Comparison of ENCODE assay signal across 9 cellular contexts in genomic region chrX:110310896-110311295, GRCh38. TPM values are rescaled to one million over a fixed set of nuclear protein-coding genes. Genes with fewer than 3 reads are reported as not detected.
DNase-seq lines count a peak whose midpoint lies in the region; ATAC-seq and TF ChIP-seq lines count a peak whose summit lies in the region.
"Had no signal": no experiment of that assay in that cellular context is flagged by ENCODE, and none has a peak within 500 bp of the region (broad histone marks: within the 10 kb centered on the region; RNA-seq: fewer than 3 reads in every experiment).

No MANE protein-coding gene starts in this region.

- H3K9me3 ChIP-seq in ovary, result no peaks in the 10 kb centered on the region
- H3K9me3 ChIP-seq: adrenal gland had no signal

- TF ChIP-seq CTCF in ovary (IDR thresholded peaks at IDR 0.05), result no peak

- H3K4me3 Mint-ChIP-seq in activated T-cell treated with anti-CD3 and anti-CD28 coated beads, Interleukin-2, amount 50 U/mL, for 72 hours, result peak overlapping the region; percentile 3 to 62

- peak; percentile 40 to 48 for DNase-seq in activated T-cell treated with anti-CD3 and anti-CD28 coated beads, Interleukin-2, amount 50 U/mL, for 72 hours
- peak; percentile 27 to 37 for DNase-seq in stimulated activated CD4-positive, alpha-beta T cell treated with anti-CD3 and anti-CD28 coated beads, Interleukin-2, amount 100 ng/mL, for 24 hours
- DNase-seq in GM19238 (ENCODE audit: insufficient read length, low spot score), result no peak
- DNase-seq in epidermal melanocyte (ENCODE audit: insufficient read length, low spot score), result no peak
- DNase-seq in ovary, result no peak
- no peak for DNase-seq in OCI-M2 (lab: John Stamatoyannopoulos, UW; ENCODE audit: unreplicated experiment)
- DNase-seq: adrenal gland had no signal

- TF ChIP-seq EP300 in ovary (IDR thresholded peaks at IDR 0.05), result no peak

- no peak overlapping the region for H3K27ac ChIP-seq in ovary
- H3K27ac ChIP-seq: adrenal gland had no signal

- no peaks in the 10 kb centered on the region for H3K36me3 Mint-ChIP-seq in activated T-cell treated with anti-CD3 and anti-CD28 coated beads, Interleukin-2, amount 50 U/mL, for 72 hours (ENCODE audit: insufficient read depth in 2 of 2)

- H3K4me1 Mint-ChIP-seq in activated T-cell treated with anti-CD3 and anti-CD28 coated beads, Interleukin-2, amount 50 U/mL, for 72 hours (ENCODE audit: low read depth), result peaks cover 48% of the 10 kb centered on the region

- no peaks in the 10 kb centered on the region for H3K27me3 ChIP-seq in ovary
- H3K27me3 ChIP-seq: adrenal gland had no signal

- no peaks in the 10 kb centered on the region for H3K36me3 ChIP-seq in ovary
- H3K36me3 ChIP-seq: adrenal gland had no signal

- H3K27me3 Mint-ChIP-seq in activated T-cell treated with anti-CD3 and anti-CD28 coated beads, Interleukin-2, amount 50 U/mL, for 72 hours (ENCODE audit: low read depth), result no peaks in the 10 kb centered on the region

- H3K4me1 ChIP-seq in ovary (ENCODE audit: insufficient read depth), result no peaks in the 10 kb centered on the region
- H3K4me1 ChIP-seq: adrenal gland had no signal

- ATAC-seq in GM19452 (IDR thresholded peaks at IDR 0.05; ENCODE audit: unreplicated experiment) (peak; percentile 74), HG03159 (IDR thresholded peaks at IDR 0.05; ENCODE audit: unreplicated experiment) (peak; percentile 77)
- peak; percentile 98 for ATAC-seq in activated T-cell treated with anti-CD3 and anti-CD28 coated beads, Interleukin-2, amount 50 U/mL, for 72 hours (replicated peaks in 1 of 2)

- peak overlapping the region; percentile 81 for H3K27ac Mint-ChIP-seq in activated T-cell treated with anti-CD3 and anti-CD28 coated beads, Interleukin-2, amount 50 U/mL, for 72 hours

- WGBS in ovary, 3 donors, result 44 to 52% (median 45%) methylated on average over 1 of the region's 1 CpG

- no peak overlapping the region for H3K4me3 ChIP-seq in ovary
- H3K4me3 ChIP-seq: adrenal gland had no signal

- no peaks in the 10 kb centered on the region for H3K9me3 Mint-ChIP-seq in activated T-cell treated with anti-CD3 and anti-CD28 coated beads, Interleukin-2, amount 50 U/mL, for 72 hours

- TF ChIP-seq POLR2A in ovary (IDR thresholded peaks at IDR 0.05), result no peak

- intact Hi-C loops in ovary (cut with DNase I), result loop anchor here in 1 of 4 donors (10.0 kb wide), 1 partner anchor 136 kb away; no protein-coding TSS in a partner anchor

RNA-seq across cellular contexts. Expression of gene AMMECR1, which starts 7.0 kb away (rescaled TPM):
- 10 to 100 TPM; 12.8 to 15.9 TPM for total RNA-seq in activated T-cell treated with anti-CD3 and anti-CD28 coated beads, Interleukin-2, amount 50 U/mL, for 72 hours
- total RNA-seq in ovary, result 10 to 100 TPM in 4 of 7 donors, 1 to 10 TPM in 3; 6.0 to 19.2 (median 13.2) TPM
- 10 to 100 TPM in 1 of 2 donors, 1 to 10 TPM in 1; 3.9 to 12.3 TPM for polyA plus RNA-seq in ovary

RNA-seq across cellular contexts. Expression of gene RTL9, which starts 47.8 kb away (rescaled TPM):
- under 1 TPM; 0.07 to 0.14 TPM for total RNA-seq in activated T-cell treated with anti-CD3 and anti-CD28 coated beads, Interleukin-2, amount 50 U/mL, for 72 hours
- 1 to 10 TPM in 4 of 7 donors, under 1 TPM in 3; 0.38 to 3.6 (median 1.5) TPM for total RNA-seq in ovary
- 1 to 10 TPM in 1 of 2 donors, under 1 TPM in 1; 0.69 to 5.9 TPM for polyA plus RNA-seq in ovary

Comparison
In these comparisons a context has a peak if more than half of its experiments do, and no peak if none do; other contexts are left out.
1. DNase-seq: peak in activated T-cell treated with anti-CD3 and anti-CD28 coated beads, Interleukin-2, amount 50 U/mL, for 72 hours (2 of 2) and stimulated activated CD4-positive, alpha-beta T cell treated with anti-CD3 and anti-CD28 coated beads, Interleukin-2, amount 100 ng/mL, for 24 hours (2 of 2); none in GM19238 (single experiment), epidermal melanocyte (single experiment), ovary (0 of 5) and OCI-M2 (single experiment).
2. Peak in every context shown above with its lines, with median percentiles within 50 percentile points of each other: ATAC-seq.